ENCODE assay signal across 18 cellular contexts in the genomic region with DNA sequence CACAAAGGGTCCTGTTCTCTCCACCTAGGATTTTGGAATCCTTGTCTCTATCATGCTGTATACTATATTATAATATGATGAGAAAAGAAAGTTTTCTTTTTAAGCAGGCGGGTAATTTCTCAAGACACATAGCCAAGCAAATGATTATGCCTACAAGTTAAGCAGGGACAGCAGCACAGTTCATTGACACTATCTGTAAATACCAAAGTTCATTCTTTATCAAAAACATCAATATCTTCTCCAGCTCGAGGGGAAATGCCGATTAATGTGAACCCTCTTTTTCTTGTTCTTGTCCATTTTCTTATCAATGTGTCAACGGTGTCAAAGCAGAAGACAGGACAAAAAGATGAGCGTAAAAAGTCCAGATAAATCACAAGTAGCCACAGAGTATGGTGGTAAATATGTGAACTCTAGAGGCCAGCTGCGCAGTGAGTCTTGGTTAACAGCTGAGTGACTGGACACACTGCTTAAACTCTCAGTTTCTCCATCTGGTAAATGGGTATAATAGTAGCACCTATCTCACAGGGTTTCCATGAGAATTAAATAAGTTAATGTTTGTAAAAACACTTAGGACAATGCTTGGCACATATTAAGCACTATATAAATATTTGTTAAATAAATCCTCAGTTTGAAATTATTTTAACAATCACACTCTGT. TPM values are rescaled to one million over a fixed set of nuclear protein-coding genes. Genes with fewer than 3 reads are reported as not detected.
A peak's percentile ranks its signal among the peaks of the same experiment; 100 is the strongest.
DNase-seq lines count a peak whose midpoint lies in the region; ATAC-seq lines count a peak whose summit lies in the region.
"Had no signal": no experiment of that assay in that cellular context is flagged by ENCODE, and none has a peak within 500 bp of the region (broad histone marks: within the 10 kb centered on the region; RNA-seq: fewer than 3 reads in every experiment).

No MANE protein-coding gene starts in this region.

- H3K9me3 ChIP-seq in HAP-1: no peaks in the 10 kb centered on the region
- H3K9me3 ChIP-seq: testis had no signal

- H3K27ac Mint-ChIP-seq in activated naive CD8-positive, alpha-beta T cell: peak overlapping the region; percentile 88
- H3K27ac Mint-ChIP-seq in activated naive CD8-positive, alpha-beta T cell treated with anti-CD3 and anti-CD28 coated beads, Interleukin-2, amount 50 U/mL, for 24 hours: no peak overlapping the region
- H3K27ac Mint-ChIP-seq in activated T-helper 1 cell treated with anti-CD3 and anti-CD28 coated beads, Interleukin-12 subunit alpha, Interleukin-12 subunit beta, Interleukin-2, Interleukin-4 antibody, amounts not matched to agents 30 ng/mL and 10 ng/mL and 1 ng/mL, durations not matched to agents 14 hours and 24 hours and 36 hours: peak overlapping the region; percentile 24
- no peak overlapping the region for H3K27ac Mint-ChIP-seq in stimulated activated effector memory CD8-positive, alpha-beta T cell treated with anti-CD3 and anti-CD28 coated beads, Interleukin-12 subunit alpha, Interleukin-12 subunit beta, amount 100 ng/mL, for 72 hours
- H3K27ac Mint-ChIP-seq: activated B cell treated with CpG ODN at 0.5 μM for 24 hours had no signal

- H3K4me3 Mint-ChIP-seq in activated naive CD8-positive, alpha-beta T cell: peak overlapping the region; percentile 75
- no peak overlapping the region for H3K4me3 Mint-ChIP-seq in activated naive CD8-positive, alpha-beta T cell treated with anti-CD3 and anti-CD28 coated beads, Interleukin-2, amount 50 U/mL, for 24 hours
- peak overlapping the region; percentile 8 for H3K4me3 Mint-ChIP-seq in activated T-helper 1 cell treated with anti-CD3 and anti-CD28 coated beads, Interleukin-12 subunit alpha, Interleukin-12 subunit beta, Interleukin-2, Interleukin-4 antibody, amounts not matched to agents 30 ng/mL and 10 ng/mL and 1 ng/mL, durations not matched to agents 14 hours and 24 hours and 36 hours
- H3K4me3 Mint-ChIP-seq in stimulated activated effector memory CD8-positive, alpha-beta T cell treated with anti-CD3 and anti-CD28 coated beads, Interleukin-12 subunit alpha, Interleukin-12 subunit beta, amount 100 ng/mL, for 72 hours: peak overlapping the region; percentile 19
- H3K4me3 Mint-ChIP-seq: activated B cell treated with CpG ODN at 0.5 μM for 24 hours had no signal

- intact Hi-C loops in activated T-helper 1 cell treated with anti-CD3 and anti-CD28 coated beads, Interleukin-12 subunit alpha, Interleukin-12 subunit beta, Interleukin-2, Interleukin-4 antibody, amounts not matched to agents 30 ng/mL and 10 ng/mL and 1 ng/mL, durations not matched to agents 14 hours and 24 hours and 36 hours (cut with micrococcal nuclease): loop anchor here (1.0 to 10.0 kb wide), 11 partner anchors 8 to 723 kb away; a partner anchor contains a TSS

- ATAC-seq in activated naive CD8-positive, alpha-beta T cell treated with anti-CD3 and anti-CD28 coated beads, Interleukin-2, amount 50 U/mL, for 24 hours: no peak
- peak; percentile 24 for ATAC-seq in HG02870 (IDR thresholded peaks at IDR 0.05; ENCODE audit: unreplicated experiment)
- ATAC-seq in stimulated activated effector memory CD8-positive, alpha-beta T cell treated with anti-CD3 and anti-CD28 coated beads, Interleukin-12 subunit alpha, Interleukin-12 subunit beta, amount 100 ng/mL, for 72 hours: no peak
- ATAC-seq: esophagus mucosa, HCT116 had no signal

- no peak overlapping the region for H3K4me3 ChIP-seq in HAP-1
- H3K4me3 ChIP-seq: cardiac muscle cell, dorsolateral prefrontal cortex, testis had no signal

- H3K9me3 Mint-ChIP-seq in activated naive CD8-positive, alpha-beta T cell (ENCODE audit: low read depth): no peaks in the 10 kb centered on the region
- no peaks in the 10 kb centered on the region for H3K9me3 Mint-ChIP-seq in activated naive CD8-positive, alpha-beta T cell treated with anti-CD3 and anti-CD28 coated beads, Interleukin-2, amount 50 U/mL, for 24 hours
- no peaks in the 10 kb centered on the region for H3K9me3 Mint-ChIP-seq in activated T-helper 1 cell treated with anti-CD3 and anti-CD28 coated beads, Interleukin-12 subunit alpha, Interleukin-12 subunit beta, Interleukin-2, Interleukin-4 antibody, amounts not matched to agents 30 ng/mL and 10 ng/mL and 1 ng/mL, durations not matched to agents 14 hours and 24 hours and 36 hours
- no peaks in the 10 kb centered on the region for H3K9me3 Mint-ChIP-seq in stimulated activated effector memory CD8-positive, alpha-beta T cell treated with anti-CD3 and anti-CD28 coated beads, Interleukin-12 subunit alpha, Interleukin-12 subunit beta, amount 100 ng/mL, for 72 hours
- H3K9me3 Mint-ChIP-seq: activated B cell treated with CpG ODN at 0.5 μM for 24 hours had no signal

- DNase-seq in activated naive CD8-positive, alpha-beta T cell treated with anti-CD3 and anti-CD28 coated beads, Interleukin-2, amount 50 U/mL, for 24 hours: no peak
- DNase-seq in activated T-helper 1 cell treated with anti-CD3 and anti-CD28 coated beads, Interleukin-12 subunit alpha, Interleukin-12 subunit beta, Interleukin-2, Interleukin-4 antibody, amounts not matched to agents 30 ng/mL and 10 ng/mL and 1 ng/mL, durations not matched to agents 14 hours and 24 hours and 36 hours (ENCODE audit: low spot score): no peak
- DNase-seq in stimulated activated effector memory CD8-positive, alpha-beta T cell treated with anti-CD3 and anti-CD28 coated beads, Interleukin-12 subunit alpha, Interleukin-12 subunit beta, amount 100 ng/mL, for 72 hours (ENCODE audit: low spot score in 2 of 2): no peak
- DNase-seq in HCEC 1CT (no peak), HAP-1 (ENCODE audit: low spot score in 2 of 2) (no peak)
- no peak for DNase-seq in stimulated activated CD4-positive, alpha-beta T cell treated with anti-CD3 and anti-CD28 coated beads, Interleukin-4, amount 100 ng/mL, for 24 hours
- DNase-seq: activated B cell treated with CpG ODN at 0.5 μM for 24 hours, COR-L47, dorsolateral prefrontal cortex, NCI-H1048, NCI-H524 treated with DMSO at 0.1 percent for 48 hours, Right ventricle myocardium superior, testis had no signal

- in situ Hi-C loops in HAP-1 (cut with MboI; ENCODE audit: low sequenced_read_pairs): no loop called here

- no peaks in the 10 kb centered on the region for H3K27me3 ChIP-seq in HAP-1 (ENCODE audit: low read depth)
- H3K27me3 ChIP-seq: cardiac muscle cell, testis had no signal

- H3K36me3 ChIP-seq in HAP-1 (replicated peaks): peaks cover 17% of the 10 kb centered on the region
- H3K36me3 ChIP-seq: cardiac muscle cell had no signal

- H3K4me1 Mint-ChIP-seq in activated naive CD8-positive, alpha-beta T cell (ENCODE audit: low read depth): peaks cover 59% of the 10 kb centered on the region
- peaks cover 33% of the 10 kb centered on the region for H3K4me1 Mint-ChIP-seq in activated naive CD8-positive, alpha-beta T cell treated with anti-CD3 and anti-CD28 coated beads, Interleukin-2, amount 50 U/mL, for 24 hours
- peaks cover 53% of the 10 kb centered on the region for H3K4me1 Mint-ChIP-seq in activated T-helper 1 cell treated with anti-CD3 and anti-CD28 coated beads, Interleukin-12 subunit alpha, Interleukin-12 subunit beta, Interleukin-2, Interleukin-4 antibody, amounts not matched to agents 30 ng/mL and 10 ng/mL and 1 ng/mL, durations not matched to agents 14 hours and 24 hours and 36 hours (ENCODE audit: low read depth)
- peaks cover 35% of the 10 kb centered on the region for H3K4me1 Mint-ChIP-seq in stimulated activated effector memory CD8-positive, alpha-beta T cell treated with anti-CD3 and anti-CD28 coated beads, Interleukin-12 subunit alpha, Interleukin-12 subunit beta, amount 100 ng/mL, for 72 hours
- H3K4me1 Mint-ChIP-seq: activated B cell treated with CpG ODN at 0.5 μM for 24 hours had no signal

- H3K4me1 ChIP-seq in HAP-1: no peaks in the 10 kb centered on the region
- H3K4me1 ChIP-seq: testis had no signal

- peaks cover 6% of the 10 kb centered on the region for H3K36me3 Mint-ChIP-seq in activated naive CD8-positive, alpha-beta T cell
- no peaks in the 10 kb centered on the region for H3K36me3 Mint-ChIP-seq in activated naive CD8-positive, alpha-beta T cell treated with anti-CD3 and anti-CD28 coated beads, Interleukin-2, amount 50 U/mL, for 24 hours (ENCODE audit: low read depth)
- peaks cover 10% of the 10 kb centered on the region for H3K36me3 Mint-ChIP-seq in activated T-helper 1 cell treated with anti-CD3 and anti-CD28 coated beads, Interleukin-12 subunit alpha, Interleukin-12 subunit beta, Interleukin-2, Interleukin-4 antibody, amounts not matched to agents 30 ng/mL and 10 ng/mL and 1 ng/mL, durations not matched to agents 14 hours and 24 hours and 36 hours (ENCODE audit: low read depth)
- H3K36me3 Mint-ChIP-seq in stimulated activated effector memory CD8-positive, alpha-beta T cell treated with anti-CD3 and anti-CD28 coated beads, Interleukin-12 subunit alpha, Interleukin-12 subunit beta, amount 100 ng/mL, for 72 hours: no peaks in the 10 kb centered on the region

- no peaks in the 10 kb centered on the region for H3K27me3 Mint-ChIP-seq in activated naive CD8-positive, alpha-beta T cell
- H3K27me3 Mint-ChIP-seq in activated naive CD8-positive, alpha-beta T cell treated with anti-CD3 and anti-CD28 coated beads, Interleukin-2, amount 50 U/mL, for 24 hours: peaks cover 2% of the 10 kb centered on the region
- H3K27me3 Mint-ChIP-seq in activated T-helper 1 cell treated with anti-CD3 and anti-CD28 coated beads, Interleukin-12 subunit alpha, Interleukin-12 subunit beta, Interleukin-2, Interleukin-4 antibody, amounts not matched to agents 30 ng/mL and 10 ng/mL and 1 ng/mL, durations not matched to agents 14 hours and 24 hours and 36 hours (ENCODE audit: insufficient read depth): peaks cover 1% of the 10 kb centered on the region
- H3K27me3 Mint-ChIP-seq: activated B cell treated with CpG ODN at 0.5 μM for 24 hours had no signal

RNA-seq across cellular contexts. Expression of a gene that starts 30.9 kb away (rescaled TPM):
- 0.34 and 0.47 TPM in 2 replicates for total RNA-seq in activated T-helper 1 cell treated with anti-CD3 and anti-CD28 coated beads, Interleukin-12 subunit alpha, Interleukin-12 subunit beta, Interleukin-2, Interleukin-4 antibody, amounts not matched to agents 30 ng/mL and 10 ng/mL and 1 ng/mL, durations not matched to agents 14 hours and 24 hours and 36 hours

Comparison
In these comparisons a context has a peak if more than half of its experiments do, and no peak if none do; other contexts are left out.
1. H3K27ac Mint-ChIP-seq: peak in activated naive CD8-positive, alpha-beta T cell (single experiment) and activated T-helper 1 cell treated with anti-CD3 and anti-CD28 coated beads, Interleukin-12 subunit alpha, Interleukin-12 subunit beta, Interleukin-2, Interleukin-4 antibody, amounts not matched to agents 30 ng/mL and 10 ng/mL and 1 ng/mL, durations not matched to agents 14 hours and 24 hours and 36 hours (single experiment); none in activated naive CD8-positive, alpha-beta T cell treated with anti-CD3 and anti-CD28 coated beads, Interleukin-2, amount 50 U/mL, for 24 hours (single experiment) and stimulated activated effector memory CD8-positive, alpha-beta T cell treated with anti-CD3 and anti-CD28 coated beads, Interleukin-12 subunit alpha, Interleukin-12 subunit beta, amount 100 ng/mL, for 72 hours (single experiment).